13 cellular contexts compared by ENCODE assay signal in the genomic region with DNA sequence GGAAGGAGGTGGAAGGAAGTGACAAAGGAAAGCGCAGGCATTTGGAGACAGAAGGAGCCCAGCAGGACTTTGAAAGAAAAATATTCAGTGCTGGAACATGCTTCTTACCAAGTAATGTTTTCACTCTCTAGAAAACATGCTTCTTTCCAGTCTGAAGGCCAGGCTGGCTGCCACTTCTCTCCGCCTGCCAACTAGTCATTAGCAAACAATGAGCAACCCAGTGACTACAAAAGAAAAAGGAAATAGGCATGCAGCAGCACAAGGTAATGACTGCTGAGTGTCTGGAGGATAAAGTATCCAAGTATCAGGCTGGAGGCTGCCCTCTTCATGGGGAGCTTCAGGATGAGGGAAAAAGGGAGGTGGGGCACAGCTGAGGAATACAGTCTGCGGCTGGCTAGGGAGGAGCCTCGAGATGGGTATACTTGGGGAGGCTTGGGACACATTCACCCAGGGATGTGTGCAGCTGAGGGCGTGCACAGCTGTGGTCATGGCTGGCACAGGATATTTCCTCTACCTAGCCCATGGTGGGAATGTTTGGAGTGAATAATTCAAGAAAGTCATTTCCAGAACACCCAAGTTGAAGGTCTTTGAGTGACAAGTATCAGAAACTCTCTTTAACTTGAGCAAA.
DNase-seq lines count a peak whose midpoint lies in the region; ATAC-seq, FAIRE-seq and TF ChIP-seq lines count a peak whose summit lies in the region.
"Had no signal": no experiment of that assay in that cellular context is flagged by ENCODE, and none has a peak within 500 bp of the region (broad histone marks: within the 10 kb centered on the region; RNA-seq: fewer than 3 reads in every experiment).

No MANE protein-coding gene starts in this region.

- no peak overlapping the region for H3K27ac ChIP-seq in CD8-positive, alpha-beta memory T cell (ENCODE audit: low read depth, low read length)
- H3K27ac ChIP-seq: uterus had no signal

- POLR2A ChIA-PET in CD8-positive, alpha-beta memory T cell (lab: Charles Lee) = no interaction called here

- TF ChIP-seq CTCF in chondrocyte (IDR thresholded peaks at IDR 0.05) (no peak), nephron progenitor cell (IDR thresholded peaks at IDR 0.05) (no peak)

- DNase-seq in DMS53 treated with DMSO at 0.1 percent for 48 hours (lab: John Stamatoyannopoulos, UW; ENCODE audit: unreplicated experiment) (peak; percentile 47), NCI-H2227 (lab: John Stamatoyannopoulos, UW; ENCODE audit: unreplicated experiment) (peak; percentile 66), chondrocyte (ENCODE audit: low spot score) (no peak), midbrain (lab: John Stamatoyannopoulos, UW) (peak; percentile 36), nephron progenitor cell (no peak), GM12892 (ENCODE audit: insufficient read length) (no peak)
- DNase-seq in CD8-positive, alpha-beta memory T cell = no peak
- DNase-seq: activated CD8-positive, alpha-beta T cell treated with anti-CD3 and anti-CD28 coated beads for 36 hours; activated naive CD4-positive, alpha-beta T cell treated with Interleukin-2 at 50 U/mL for 16 hours; naive B cell; T-helper 2 cell; uterus had no signal

- H3K27ac Mint-ChIP-seq in chondrocyte (ENCODE audit: unreplicated experiment) (peak overlapping the region; percentile 94), nephron progenitor cell (no peak overlapping the region)
- H3K27ac Mint-ChIP-seq in CD8-positive, alpha-beta memory T cell = peak overlapping the region in 1 of 8 donors; percentile 8
- H3K27ac Mint-ChIP-seq: activated CD8-positive, alpha-beta T cell treated with anti-CD3 and anti-CD28 coated beads for 36 hours; naive B cell had no signal

- H3K4me3 Mint-ChIP-seq in chondrocyte (ENCODE audit: unreplicated experiment) = peak overlapping the region; percentile 38
- no peak overlapping the region for H3K4me3 Mint-ChIP-seq in nephron progenitor cell
- H3K4me3 Mint-ChIP-seq in CD8-positive, alpha-beta memory T cell = no peak overlapping the region
- H3K4me3 Mint-ChIP-seq: activated CD8-positive, alpha-beta T cell treated with anti-CD3 and anti-CD28 coated beads for 36 hours had no signal

- no peaks in the 10 kb centered on the region for H3K27me3 ChIP-seq in CD8-positive, alpha-beta memory T cell (ENCODE audit: insufficient read depth, low read length, poor library complexity, severe bottlenecking)
- H3K27me3 ChIP-seq: uterus had no signal

- no peaks in the 10 kb centered on the region for H3K9me3 ChIP-seq in CD8-positive, alpha-beta memory T cell (ENCODE audit: low read length)
- H3K9me3 ChIP-seq: uterus had no signal

- no peak for TF ChIP-seq POLR2A in GM12892 (IDR thresholded peaks at IDR 0.05; ENCODE audit: low read depth, low read length)

- H3K4me3 ChIP-seq in CD8-positive, alpha-beta memory T cell (ENCODE audit: low read length) = no peak overlapping the region
- H3K4me3 ChIP-seq: uterus had no signal

- CTCF ChIA-PET in CD8-positive, alpha-beta memory T cell (lab: Charles Lee) = no interaction called here

- no peak for FAIRE-seq in GM12892 (lab: Jason Lieb, UNC)

- H3K4me1 ChIP-seq in CD8-positive, alpha-beta memory T cell (ENCODE audit: insufficient read depth, low read length) = no peaks in the 10 kb centered on the region
- H3K4me1 ChIP-seq: uterus had no signal

- H3K36me3 Mint-ChIP-seq in chondrocyte (ENCODE audit: low read depth) (no peaks in the 10 kb centered on the region), nephron progenitor cell (ENCODE audit: low read depth) (no peaks in the 10 kb centered on the region)
- no peaks in the 10 kb centered on the region for H3K36me3 Mint-ChIP-seq in CD8-positive, alpha-beta memory T cell
- H3K36me3 Mint-ChIP-seq: naive B cell had no signal

- no peak for ATAC-seq in GM19324 (IDR thresholded peaks at IDR 0.05; ENCODE audit: low FRiP score, unreplicated experiment)
- ATAC-seq: activated CD8-positive, alpha-beta T cell treated with anti-CD3 and anti-CD28 coated beads for 36 hours had no signal

- H3K4me1 Mint-ChIP-seq in chondrocyte (ENCODE audit: low read depth) (peaks cover 37% of the 10 kb centered on the region), nephron progenitor cell (peaks cover 17% of the 10 kb centered on the region)
- H3K4me1 Mint-ChIP-seq in CD8-positive, alpha-beta memory T cell = no peaks in the 10 kb centered on the region
- H3K4me1 Mint-ChIP-seq: naive B cell had no signal

- H3K9me3 Mint-ChIP-seq in chondrocyte (ENCODE audit: low read depth) = peaks cover 3% of the 10 kb centered on the region
- peaks cover 8% of the 10 kb centered on the region for H3K9me3 Mint-ChIP-seq in nephron progenitor cell
- peaks cover 0 to 5% (median 0%) of the 10 kb centered on the region in 5 donors for H3K9me3 Mint-ChIP-seq in CD8-positive, alpha-beta memory T cell
- H3K9me3 Mint-ChIP-seq: activated CD8-positive, alpha-beta T cell treated with anti-CD3 and anti-CD28 coated beads for 36 hours had no signal

- no peaks in the 10 kb centered on the region for H3K36me3 ChIP-seq in CD8-positive, alpha-beta memory T cell (ENCODE audit: insufficient read depth, low read length)
- H3K36me3 ChIP-seq: uterus had no signal

- peaks cover 2% of the 10 kb centered on the region for H3K27me3 Mint-ChIP-seq in chondrocyte (ENCODE audit: low read depth)
- peaks cover 24% of the 10 kb centered on the region for H3K27me3 Mint-ChIP-seq in nephron progenitor cell (ENCODE audit: low read depth, poor library complexity)
- H3K27me3 Mint-ChIP-seq in CD8-positive, alpha-beta memory T cell = peaks cover 27 to 56% of the 10 kb centered on the region in 2 donors

Comparison
In these comparisons a context has a peak if more than half of its experiments do, and no peak if none do; other contexts are left out.
1. DNase-seq: peak in DMS53 treated with DMSO at 0.1 percent for 48 hours (single experiment), NCI-H2227 (single experiment) and midbrain (single experiment); none in chondrocyte (single experiment), nephron progenitor cell (single experiment), GM12892 (single experiment) and CD8-positive, alpha-beta memory T cell (0 of 5).